Comparison of ENCODE assay signal across 8 cellular contexts in genomic region chr16:81429045-81429521, GRCh38. TPM values are rescaled to one million over a fixed set of nuclear protein-coding genes. Genes with fewer than 3 reads are reported as not detected.
DNase-seq lines count a peak whose midpoint lies in the region; ATAC-seq and TF ChIP-seq lines count a peak whose summit lies in the region.

No MANE protein-coding gene starts in this region.

- no peaks in the 10 kb centered on the region for H3K9me3 ChIP-seq in AG04450 (ENCODE audit: control insufficient read depth, insufficient read depth, low read length)

- peak; percentile 68 for TF ChIP-seq CTCF in AG04450 (IDR thresholded peaks at IDR 0.05; ENCODE audit: low read depth, low read length)
- TF ChIP-seq CTCF in glutamatergic neuron (IDR thresholded peaks at IDR 0.05; ENCODE audit: partially characterized antibody, unreplicated experiment) = peak; percentile 71

- H3K4me3 Mint-ChIP-seq in glutamatergic neuron (ENCODE audit: unreplicated experiment) = peak overlapping the region; percentile 66
- H3K4me3 Mint-ChIP-seq in stimulated activated effector memory CD8-positive, alpha-beta T cell treated with anti-CD3 and anti-CD28 coated beads, Interleukin-12 subunit alpha, Interleukin-12 subunit beta, amount 100 ng/mL, for 72 hours = no peak overlapping the region

- CTCF ChIA-PET in AG04450 (lab: Charles Lee) = interaction anchor here (0.7 to 1.7 kb wide), 4 partner anchors 22 to 268 kb away, joined by 3 to 11 read pairs (median 4); no protein-coding TSS in a partner anchor

- POLR2A ChIA-PET in AG04450 (lab: Yijun Ruan, JAX) = no interaction called here

- no peaks in the 10 kb centered on the region for H3K27me3 ChIP-seq in AG04450 (ENCODE audit: control insufficient read depth, insufficient read depth, low read length)
- no peaks in the 10 kb centered on the region for H3K27me3 ChIP-seq in H7 (ENCODE audit: control insufficient read depth, insufficient read depth, low read length)

- no peak overlapping the region for H3K27ac ChIP-seq in AG04450 (ENCODE audit: low read depth, low read length)

- peaks cover 4% of the 10 kb centered on the region for H3K36me3 Mint-ChIP-seq in glutamatergic neuron (ENCODE audit: unreplicated experiment)
- H3K36me3 Mint-ChIP-seq in stimulated activated effector memory CD8-positive, alpha-beta T cell treated with anti-CD3 and anti-CD28 coated beads, Interleukin-12 subunit alpha, Interleukin-12 subunit beta, amount 100 ng/mL, for 72 hours = no peaks in the 10 kb centered on the region

- DNase-seq in AG04450 (ENCODE audit: low read depth, low spot score) = no peak
- peak; percentile 88 for DNase-seq in H7
- DNase-seq in SK-MEL-5 (ENCODE audit: low read depth, low spot score) = peak; percentile 45
- DNase-seq in glutamatergic neuron = peak; percentile 48
- no peak for DNase-seq in stimulated activated effector memory CD8-positive, alpha-beta T cell treated with anti-CD3 and anti-CD28 coated beads, Interleukin-12 subunit alpha, Interleukin-12 subunit beta, amount 100 ng/mL, for 72 hours (ENCODE audit: low spot score in 2 of 2)
- DNase-seq in cerebellar nuclear complex (lab: John Stamatoyannopoulos, UW) = no peak

- in situ Hi-C loops in SK-MEL-5 (cut with HindIII; ENCODE audit: low pct_unique_long_range_greater_than_20kb, low sequenced_read_pairs) = no loop called here

- ATAC-seq in stimulated activated effector memory CD8-positive, alpha-beta T cell treated with anti-CD3 and anti-CD28 coated beads, Interleukin-12 subunit alpha, Interleukin-12 subunit beta, amount 100 ng/mL, for 72 hours = no peak
- ATAC-seq in GM21367 (IDR thresholded peaks at IDR 0.05; ENCODE audit: unreplicated experiment) (no peak), HG02870 (IDR thresholded peaks at IDR 0.05; ENCODE audit: unreplicated experiment) (no peak)

- no peaks in the 10 kb centered on the region for H3K36me3 ChIP-seq in H7 (replicated peaks; ENCODE audit: control insufficient read depth, insufficient read depth, low read length)

- H3K27me3 Mint-ChIP-seq in glutamatergic neuron (ENCODE audit: unreplicated experiment) = peaks cover 12% of the 10 kb centered on the region

- H3K9me3 Mint-ChIP-seq in glutamatergic neuron (ENCODE audit: unreplicated experiment) = peaks cover 22% of the 10 kb centered on the region
- H3K9me3 Mint-ChIP-seq in stimulated activated effector memory CD8-positive, alpha-beta T cell treated with anti-CD3 and anti-CD28 coated beads, Interleukin-12 subunit alpha, Interleukin-12 subunit beta, amount 100 ng/mL, for 72 hours = no peaks in the 10 kb centered on the region

- H3K4me3 ChIP-seq in AG04450 (ENCODE audit: low read depth, low read length) (no peak overlapping the region), H7 (ENCODE audit: insufficient read depth, low read depth, low read length) (no peak overlapping the region)

- H3K27ac Mint-ChIP-seq in glutamatergic neuron (ENCODE audit: unreplicated experiment) = peak overlapping the region; percentile 82
- peak overlapping the region; percentile 57 for H3K27ac Mint-ChIP-seq in stimulated activated effector memory CD8-positive, alpha-beta T cell treated with anti-CD3 and anti-CD28 coated beads, Interleukin-12 subunit alpha, Interleukin-12 subunit beta, amount 100 ng/mL, for 72 hours

- peaks cover 38% of the 10 kb centered on the region for H3K4me1 Mint-ChIP-seq in glutamatergic neuron (ENCODE audit: low read depth, unreplicated experiment)
- H3K4me1 Mint-ChIP-seq in stimulated activated effector memory CD8-positive, alpha-beta T cell treated with anti-CD3 and anti-CD28 coated beads, Interleukin-12 subunit alpha, Interleukin-12 subunit beta, amount 100 ng/mL, for 72 hours = peaks cover 21% of the 10 kb centered on the region

RNA-seq across cellular contexts. Expression of gene CMIP, which starts 15.5 kb away (rescaled TPM):
- 2.7 and 5.5 TPM in 2 replicates for polyA plus RNA-seq in AG04450 (2011; rRNA removed)
- 8.3 and 14.3 TPM in 2 replicates for polyA minus RNA-seq in AG04450 (2011; rRNA and poly(A)+ RNA removed)
- 13.1 and 19.2 TPM in 2 replicates for total RNA-seq in H7 (2014; rRNA removed; shearing (Covaris generic))
- 2.0 and 3.6 TPM in 2 replicates for total RNA-seq in SK-MEL-5 (2014; rRNA removed; shearing (Covaris generic))
- polyA plus RNA-seq in SK-MEL-5 (2015; cell fraction: cytosol; rRNA removed) = 16.7 and 26.8 TPM in 2 replicates
- polyA plus RNA-seq in SK-MEL-5 (2015; cell fraction: nucleus; rRNA removed) = 12.4 and 13.2 TPM in 2 replicates
- total RNA-seq in glutamatergic neuron (ENCODE audit: unreplicated experiment) = 163 TPM

Comparison
In these comparisons a context has a peak if more than half of its experiments do, and no peak if none do; other contexts are left out.
1. DNase-seq: peak in H7 (single experiment), SK-MEL-5 (single experiment) and glutamatergic neuron (single experiment); none in AG04450 (single experiment), stimulated activated effector memory CD8-positive, alpha-beta T cell treated with anti-CD3 and anti-CD28 coated beads, Interleukin-12 subunit alpha, Interleukin-12 subunit beta, amount 100 ng/mL, for 72 hours (0 of 2) and cerebellar nuclear complex (0 of 2).